Comparison of ENCODE assay signal across 19 cellular contexts in the genomic region with DNA sequence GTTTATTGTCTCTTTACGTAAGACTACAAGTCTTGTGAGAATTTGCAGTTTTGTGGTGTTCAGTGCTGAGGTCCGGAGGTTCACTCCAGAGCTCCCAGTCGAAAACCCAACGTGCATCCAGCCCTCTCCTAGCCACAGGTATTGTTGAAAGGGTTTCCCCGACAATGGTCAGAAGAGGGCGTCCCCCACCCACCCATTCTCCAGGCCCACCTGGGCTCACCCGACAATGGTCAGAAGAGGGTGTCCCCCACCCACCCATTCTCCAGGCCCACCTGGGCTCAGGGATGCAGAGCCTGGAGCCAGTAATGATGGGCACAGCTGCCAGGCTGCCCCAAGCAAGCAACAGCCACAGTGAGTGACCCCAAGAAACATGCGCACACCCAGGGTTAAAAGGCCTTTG.
"Had no signal": no experiment of that assay in that cellular context is flagged by ENCODE, and none has a peak within 500 bp of the region (broad histone marks: within the 10 kb centered on the region; RNA-seq: fewer than 3 reads in every experiment).

No MANE protein-coding gene starts in this region.

- H3K4me1 Mint-ChIP-seq: stimulated activated naive CD8-positive, alpha-beta T cell treated with anti-CD3 and anti-CD28 coated beads, Interleukin-15, amount 100 ng/mL, for 72 hours had no signal

- H3K36me3 Mint-ChIP-seq: naive thymus-derived CD8-positive, alpha-beta T cell; stimulated activated naive B cell treated with anti-CD40 and anti-IgM and Interleukin-4, amounts not matched to agents 10 μg/mL and 1 μg/mL and 100 μg/mL, for 72 hours had no signal

- ATAC-seq: gastroesophageal sphincter; left ventricle myocardium superior; naive thymus-derived CD8-positive, alpha-beta T cell; stimulated activated naive B cell treated with anti-CD40 and anti-IgM and Interleukin-4, amounts not matched to agents 10 μg/mL and 1 μg/mL and 100 μg/mL, for 72 hours; stimulated activated naive CD8-positive, alpha-beta T cell treated with anti-CD3 and anti-CD28 coated beads, Interleukin-15, amount 100 ng/mL, for 72 hours had no signal

- H3K9me3 ChIP-seq: gastroesophageal sphincter, mucosa of descending colon, neutrophil, sigmoid colon, testis, transverse colon had no signal

- H3K27ac ChIP-seq: coronary artery, gastroesophageal sphincter, neutrophil, sigmoid colon, testis, transverse colon had no signal

- DNase-seq: effector CD4-positive, alpha-beta T cell; foreskin fibroblast; glutamatergic neuron; left ventricle myocardium superior; mesenchymal stem cell; naive thymus-derived CD8-positive, alpha-beta T cell; sigmoid colon; stimulated activated CD4-positive, alpha-beta T cell treated with anti-CD3 and anti-CD28 coated beads, Interleukin-2, amount 100 ng/mL, for 24 hours; stimulated activated CD4-positive, alpha-beta T cell treated with anti-CD3 and anti-CD28 coated beads, Interleukin-4, amount 100 ng/mL, for 4 hours; stimulated activated naive B cell treated with anti-CD40 and anti-IgM and Interleukin-4, amounts not matched to agents 10 μg/mL and 1 μg/mL and 100 μg/mL, for 72 hours; stimulated activated naive CD8-positive, alpha-beta T cell treated with anti-CD3 and anti-CD28 coated beads, Interleukin-15, amount 100 ng/mL, for 72 hours; testis had no signal

- H3K27ac Mint-ChIP-seq: naive thymus-derived CD8-positive, alpha-beta T cell; stimulated activated naive B cell treated with anti-CD40 and anti-IgM and Interleukin-4, amounts not matched to agents 10 μg/mL and 1 μg/mL and 100 μg/mL, for 72 hours had no signal

- H3K9me3 Mint-ChIP-seq: naive thymus-derived CD8-positive, alpha-beta T cell; stimulated activated naive B cell treated with anti-CD40 and anti-IgM and Interleukin-4, amounts not matched to agents 10 μg/mL and 1 μg/mL and 100 μg/mL, for 72 hours; stimulated activated naive CD8-positive, alpha-beta T cell treated with anti-CD3 and anti-CD28 coated beads, Interleukin-15, amount 100 ng/mL, for 72 hours had no signal

- H3K27me3 ChIP-seq: gastroesophageal sphincter, sigmoid colon, testis, transverse colon had no signal

- H3K4me3 ChIP-seq: coronary artery, gastroesophageal sphincter, lung, mucosa of descending colon, sigmoid colon, skin epidermis, testis, transverse colon had no signal

- H3K36me3 ChIP-seq: neutrophil, transverse colon had no signal

- H3K4me1 ChIP-seq: gastroesophageal sphincter, sigmoid colon, testis, transverse colon had no signal

- H3K4me3 Mint-ChIP-seq: naive thymus-derived CD8-positive, alpha-beta T cell; stimulated activated naive B cell treated with anti-CD40 and anti-IgM and Interleukin-4, amounts not matched to agents 10 μg/mL and 1 μg/mL and 100 μg/mL, for 72 hours; stimulated activated naive CD8-positive, alpha-beta T cell treated with anti-CD3 and anti-CD28 coated beads, Interleukin-15, amount 100 ng/mL, for 72 hours had no signal
